Comparison of ENCODE assay signal across 9 cellular contexts in the genomic region with DNA sequence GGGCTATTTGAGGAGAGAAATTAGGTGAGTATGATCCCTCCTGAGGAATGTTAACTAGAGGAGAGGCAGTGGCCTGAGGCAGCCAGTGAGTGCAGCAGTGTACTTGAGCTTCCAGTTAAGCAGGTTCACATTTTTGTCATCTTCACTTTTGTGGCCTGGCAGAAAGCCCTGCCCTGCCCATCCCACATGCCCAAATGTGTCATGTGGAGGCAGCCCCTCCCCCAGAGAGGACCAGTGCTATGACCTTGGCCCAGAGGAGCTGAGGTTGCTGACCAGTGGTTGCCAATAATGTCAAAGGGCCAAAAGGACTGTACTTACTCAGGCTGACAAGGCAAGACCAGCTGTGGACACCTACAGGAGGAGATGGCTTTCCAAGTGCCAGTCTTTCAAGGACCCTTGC. TPM values are rescaled to one million over a fixed set of nuclear protein-coding genes. Genes with fewer than 3 reads are reported as not detected.
DNase-seq lines count a peak whose midpoint lies in the region; ATAC-seq and TF ChIP-seq lines count a peak whose summit lies in the region.
"Had no signal": no experiment of that assay in that cellular context is flagged by ENCODE, and none has a peak within 500 bp of the region (broad histone marks: within the 10 kb centered on the region; RNA-seq: fewer than 3 reads in every experiment).

No MANE protein-coding gene starts in this region.

- peaks cover 89% of the 10 kb centered on the region for H3K36me3 ChIP-seq in suprapubic skin

- ATAC-seq in activated naive CD8-positive, alpha-beta T cell treated with anti-CD3 and anti-CD28 coated beads, Interleukin-2, amount 10 ng/mL, durations not matched to agents 7 days and 5 days (ENCODE audit: low read depth), result no peak
- ATAC-seq in HG03139 (IDR thresholded peaks at IDR 0.05; ENCODE audit: unreplicated experiment) (no peak), omental fat pad (ENCODE audit: low FRiP score) (no peak)

- no peaks in the 10 kb centered on the region for H3K27me3 ChIP-seq in suprapubic skin

- H3K4me3 Mint-ChIP-seq in activated CD4-positive, alpha-beta memory T cell treated with anti-CD3 and anti-CD28 coated beads for 36 hours, result no peak overlapping the region
- no peak overlapping the region for H3K4me3 Mint-ChIP-seq in activated CD4-positive, alpha-beta memory T cell treated with anti-CD3 and anti-CD28 coated beads, Interleukin-2, amount 10 ng/mL, durations not matched to agents 7 days and 5 days
- no peak overlapping the region for H3K4me3 Mint-ChIP-seq in activated naive CD8-positive, alpha-beta T cell treated with anti-CD3 and anti-CD28 coated beads, Interleukin-2, amount 10 ng/mL, durations not matched to agents 7 days and 5 days

- POLR2A ChIA-PET in activated CD4-positive, alpha-beta memory T cell treated with anti-CD3 and anti-CD28 coated beads for 36 hours (lab: Charles Lee), result interaction anchor here (1.1 kb wide), 1 partner anchor 9 kb away, joined by 4 read pairs; no protein-coding TSS in a partner anchor
- POLR2A ChIA-PET in activated CD4-positive, alpha-beta memory T cell treated with anti-CD3 and anti-CD28 coated beads, Interleukin-2, amount 10 ng/mL, durations not matched to agents 7 days and 5 days (lab: Charles Lee), result interaction anchor here (0.6 to 1.3 kb wide), 4 partner anchors 9 to 79 kb away, joined by 3 to 5 read pairs (median 3); no protein-coding TSS in a partner anchor
- POLR2A ChIA-PET in activated naive CD8-positive, alpha-beta T cell treated with anti-CD3 and anti-CD28 coated beads, Interleukin-2, amount 10 ng/mL, durations not matched to agents 7 days and 5 days (lab: Charles Lee), result no interaction called here

- no peak overlapping the region for H3K4me3 ChIP-seq in suprapubic skin

- intact Hi-C loops in activated CD4-positive, alpha-beta memory T cell treated with anti-CD3 and anti-CD28 coated beads for 36 hours (cut with micrococcal nuclease), result no loop called here

- H3K27ac Mint-ChIP-seq in activated CD4-positive, alpha-beta memory T cell treated with anti-CD3 and anti-CD28 coated beads for 36 hours, result peak overlapping the region; percentile 4
- no peak overlapping the region for H3K27ac Mint-ChIP-seq in activated CD4-positive, alpha-beta memory T cell treated with anti-CD3 and anti-CD28 coated beads, Interleukin-2, amount 10 ng/mL, durations not matched to agents 7 days and 5 days
- peak overlapping the region; percentile 50 for H3K27ac Mint-ChIP-seq in activated naive CD8-positive, alpha-beta T cell treated with anti-CD3 and anti-CD28 coated beads, Interleukin-2, amount 10 ng/mL, durations not matched to agents 7 days and 5 days

- no peaks in the 10 kb centered on the region for H3K27me3 Mint-ChIP-seq in activated CD4-positive, alpha-beta memory T cell treated with anti-CD3 and anti-CD28 coated beads for 36 hours
- H3K27me3 Mint-ChIP-seq in activated CD4-positive, alpha-beta memory T cell treated with anti-CD3 and anti-CD28 coated beads, Interleukin-2, amount 10 ng/mL, durations not matched to agents 7 days and 5 days, result no peaks in the 10 kb centered on the region
- no peaks in the 10 kb centered on the region for H3K27me3 Mint-ChIP-seq in activated naive CD8-positive, alpha-beta T cell treated with anti-CD3 and anti-CD28 coated beads, Interleukin-2, amount 10 ng/mL, durations not matched to agents 7 days and 5 days

- no peak for TF ChIP-seq EP300 in suprapubic skin (IDR thresholded peaks at IDR 0.05)

- peaks cover 59% of the 10 kb centered on the region for H3K4me1 ChIP-seq in suprapubic skin

- no peak for TF ChIP-seq CTCF in suprapubic skin (IDR thresholded peaks at IDR 0.05)
- TF ChIP-seq CTCF in omental fat pad (IDR thresholded peaks at IDR 0.05), result no peak

- H3K9me3 Mint-ChIP-seq in activated CD4-positive, alpha-beta memory T cell treated with anti-CD3 and anti-CD28 coated beads for 36 hours, result no peaks in the 10 kb centered on the region
- H3K9me3 Mint-ChIP-seq in activated CD4-positive, alpha-beta memory T cell treated with anti-CD3 and anti-CD28 coated beads, Interleukin-2, amount 10 ng/mL, durations not matched to agents 7 days and 5 days, result no peaks in the 10 kb centered on the region
- no peaks in the 10 kb centered on the region for H3K9me3 Mint-ChIP-seq in activated naive CD8-positive, alpha-beta T cell treated with anti-CD3 and anti-CD28 coated beads, Interleukin-2, amount 10 ng/mL, durations not matched to agents 7 days and 5 days

- H3K36me3 Mint-ChIP-seq in activated CD4-positive, alpha-beta memory T cell treated with anti-CD3 and anti-CD28 coated beads for 36 hours, result peaks cover 82% of the 10 kb centered on the region
- peaks cover 92% of the 10 kb centered on the region for H3K36me3 Mint-ChIP-seq in activated CD4-positive, alpha-beta memory T cell treated with anti-CD3 and anti-CD28 coated beads, Interleukin-2, amount 10 ng/mL, durations not matched to agents 7 days and 5 days (ENCODE audit: low read depth)
- H3K36me3 Mint-ChIP-seq in activated naive CD8-positive, alpha-beta T cell treated with anti-CD3 and anti-CD28 coated beads, Interleukin-2, amount 10 ng/mL, durations not matched to agents 7 days and 5 days, result peaks cover 51% of the 10 kb centered on the region

- DNase-seq in activated CD4-positive, alpha-beta memory T cell treated with anti-CD3 and anti-CD28 coated beads for 36 hours, result no peak
- DNase-seq in activated CD4-positive, alpha-beta memory T cell treated with anti-CD3 and anti-CD28 coated beads, Interleukin-2, amount 10 ng/mL, durations not matched to agents 7 days and 5 days, result no peak
- no peak for DNase-seq in activated naive CD8-positive, alpha-beta T cell treated with anti-CD3 and anti-CD28 coated beads, Interleukin-2, amount 10 ng/mL, durations not matched to agents 7 days and 5 days
- DNase-seq in iPS-NIHi11 (ENCODE audit: low spot score) (peak; percentile 45), suprapubic skin (ENCODE audit: low spot score in 2 of 2) (peak in 1 of 2 donors; percentile 83), NCI-H128 (lab: John Stamatoyannopoulos, UW; ENCODE audit: unreplicated experiment) (no peak), omental fat pad (ENCODE audit: low spot score) (no peak)
- DNase-seq: activated CD4-positive, alpha-beta T cell treated with anti-CD3 and anti-CD28 coated beads for 4 hours had no signal

- peaks cover 57% of the 10 kb centered on the region for H3K4me1 Mint-ChIP-seq in activated CD4-positive, alpha-beta memory T cell treated with anti-CD3 and anti-CD28 coated beads for 36 hours (ENCODE audit: low read depth)
- H3K4me1 Mint-ChIP-seq in activated CD4-positive, alpha-beta memory T cell treated with anti-CD3 and anti-CD28 coated beads, Interleukin-2, amount 10 ng/mL, durations not matched to agents 7 days and 5 days, result peaks cover 47% of the 10 kb centered on the region
- peaks cover 32% of the 10 kb centered on the region for H3K4me1 Mint-ChIP-seq in activated naive CD8-positive, alpha-beta T cell treated with anti-CD3 and anti-CD28 coated beads, Interleukin-2, amount 10 ng/mL, durations not matched to agents 7 days and 5 days

- H3K27ac ChIP-seq in suprapubic skin, result peak overlapping the region; percentile 82

- CTCF ChIA-PET in activated CD4-positive, alpha-beta memory T cell treated with anti-CD3 and anti-CD28 coated beads for 36 hours (lab: Charles Lee), result interaction anchor here (0.8 to 3.6 kb wide), 2 partner anchors 9 to 13 kb away, joined by 3 to 16 read pairs; no protein-coding TSS in a partner anchor
- CTCF ChIA-PET in activated CD4-positive, alpha-beta memory T cell treated with anti-CD3 and anti-CD28 coated beads, Interleukin-2, amount 10 ng/mL, durations not matched to agents 7 days and 5 days (lab: Charles Lee), result no interaction called here

- H3K9me3 ChIP-seq in suprapubic skin, result no peaks in the 10 kb centered on the region

- no peak for TF ChIP-seq POLR2A in suprapubic skin (IDR thresholded peaks at IDR 0.05)

RNA-seq across cellular contexts. Expression of a gene that starts 17.6 kb away (rescaled TPM):
- 100 to 1,000 TPM; 273 to 279 TPM for total RNA-seq in activated CD4-positive, alpha-beta memory T cell treated with anti-CD3 and anti-CD28 coated beads for 36 hours
- 100 to 1,000 TPM; 333 to 338 TPM for total RNA-seq in activated CD4-positive, alpha-beta memory T cell treated with anti-CD3 and anti-CD28 coated beads, Interleukin-2, amount 10 ng/mL, durations not matched to agents 7 days and 5 days
- total RNA-seq in activated naive CD8-positive, alpha-beta T cell treated with anti-CD3 and anti-CD28 coated beads, Interleukin-2, amount 10 ng/mL, durations not matched to agents 7 days and 5 days, result 100 to 1,000 TPM; 325 to 341 TPM
- total RNA-seq in suprapubic skin, result 100 to 1,000 TPM in 2 of 4 donors, 10 to 100 TPM in 2; 84.3 to 157 (median 105) TPM
- 100 to 1,000 TPM in 1 of 4 donors, 10 to 100 TPM in 3; 42.6 to 106 (median 50.7) TPM for total RNA-seq in omental fat pad

RNA-seq across cellular contexts. Expression of a gene that starts 40.5 kb away (rescaled TPM):
- 10 to 100 TPM; 85.9 to 89.4 TPM for total RNA-seq in activated CD4-positive, alpha-beta memory T cell treated with anti-CD3 and anti-CD28 coated beads for 36 hours
- 100 to 1,000 TPM; 157 to 163 TPM for total RNA-seq in activated CD4-positive, alpha-beta memory T cell treated with anti-CD3 and anti-CD28 coated beads, Interleukin-2, amount 10 ng/mL, durations not matched to agents 7 days and 5 days
- 100 to 1,000 TPM; 185 to 207 TPM for total RNA-seq in activated naive CD8-positive, alpha-beta T cell treated with anti-CD3 and anti-CD28 coated beads, Interleukin-2, amount 10 ng/mL, durations not matched to agents 7 days and 5 days
- total RNA-seq in suprapubic skin (100 to 1,000 TPM in 1 of 4 donors, 10 to 100 TPM in 3; 55.7 to 154 (median 77.2) TPM), omental fat pad (10 to 100 TPM; 18.6 to 78.2 (median 28.6) TPM)

RNA-seq across cellular contexts. Expression of a gene that starts 54.7 kb away (rescaled TPM):
- 10 to 100 TPM; 14.9 to 19.4 TPM for total RNA-seq in activated CD4-positive, alpha-beta memory T cell treated with anti-CD3 and anti-CD28 coated beads for 36 hours
- total RNA-seq in activated CD4-positive, alpha-beta memory T cell treated with anti-CD3 and anti-CD28 coated beads, Interleukin-2, amount 10 ng/mL, durations not matched to agents 7 days and 5 days, result 10 to 100 TPM; 15.4 to 19.0 TPM
- total RNA-seq in activated naive CD8-positive, alpha-beta T cell treated with anti-CD3 and anti-CD28 coated beads, Interleukin-2, amount 10 ng/mL, durations not matched to agents 7 days and 5 days, result 10 to 100 TPM; 24.6 to 27.0 TPM
- total RNA-seq in suprapubic skin, result 100 to 1,000 TPM in 1 of 4 donors, 10 to 100 TPM in 3; 49.4 to 107 (median 63.9) TPM
- 10 to 100 TPM; 22.6 to 44.6 (median 28.3) TPM for total RNA-seq in omental fat pad
